In the genomic region with DNA sequence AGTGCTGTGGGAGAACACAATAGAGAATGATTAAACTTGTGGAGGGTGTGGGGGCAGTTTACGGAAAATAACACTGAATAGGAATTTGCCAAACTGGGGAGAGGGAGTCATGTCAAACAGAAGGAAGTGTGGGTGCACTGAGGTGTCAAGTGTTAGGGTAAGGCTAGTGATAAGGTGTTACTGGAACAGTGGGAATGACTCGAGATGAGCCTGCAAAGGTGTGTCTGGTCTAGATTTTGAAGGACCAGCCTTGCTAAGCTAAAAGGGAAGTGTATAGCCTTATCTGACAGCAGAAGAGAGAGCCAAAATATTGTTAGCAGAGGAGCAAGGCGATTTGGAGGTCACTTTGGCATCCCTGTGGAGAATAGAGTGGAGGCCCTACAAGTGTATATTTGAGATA, we compare ENCODE assay signal across 2 cellular contexts.
TF ChIP-seq lines count a peak whose summit lies in the region.

No MANE protein-coding gene starts in this region.

TF ChIP-seq in HEK293, 187 proteins besides CTCF, POLR2A, EP300 and RAD21:
- TF ChIP-seq KLF16 (tag by site-specific recombination; IDR thresholded peaks at IDR 0.05): no peak
- no peak for TF ChIP-seq RBAK (tag by site-specific recombination; IDR thresholded peaks at IDR 0.05)
- TF ChIP-seq, protein P1, sequence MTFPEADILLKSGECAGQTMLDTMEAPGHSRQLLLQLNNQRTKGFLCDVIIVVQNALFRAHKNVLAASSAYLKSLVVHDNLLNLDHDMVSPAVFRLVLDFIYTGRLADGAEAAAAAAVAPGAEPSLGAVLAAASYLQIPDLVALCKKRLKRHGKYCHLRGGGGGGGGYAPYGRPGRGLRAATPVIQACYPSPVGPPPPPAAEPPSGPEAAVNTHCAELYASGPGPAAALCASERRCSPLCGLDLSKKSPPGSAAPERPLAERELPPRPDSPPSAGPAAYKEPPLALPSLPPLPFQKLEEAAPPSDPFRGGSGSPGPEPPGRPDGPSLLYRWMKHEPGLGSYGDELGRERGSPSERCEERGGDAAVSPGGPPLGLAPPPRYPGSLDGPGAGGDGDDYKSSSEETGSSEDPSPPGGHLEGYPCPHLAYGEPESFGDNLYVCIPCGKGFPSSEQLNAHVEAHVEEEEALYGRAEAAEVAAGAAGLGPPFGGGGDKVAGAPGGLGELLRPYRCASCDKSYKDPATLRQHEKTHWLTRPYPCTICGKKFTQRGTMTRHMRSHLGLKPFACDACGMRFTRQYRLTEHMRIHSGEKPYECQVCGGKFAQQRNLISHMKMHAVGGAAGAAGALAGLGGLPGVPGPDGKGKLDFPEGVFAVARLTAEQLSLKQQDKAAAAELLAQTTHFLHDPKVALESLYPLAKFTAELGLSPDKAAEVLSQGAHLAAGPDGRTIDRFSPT (tag by site-specific recombination; IDR thresholded peaks at IDR 0.05): no peak
- TF ChIP-seq YY1 (tag by site-specific recombination; IDR thresholded peaks at IDR 0.05): no peak
- 0 out of 2 replicates have a peak, but pooled peaks have one; percentile 16 for TF ChIP-seq ZFHX2 (tag by site-specific recombination; conservative IDR thresholded peaks at IDR 0.05)
- no peak for TF ChIP-seq ZNF48 (tag by site-specific recombination; IDR thresholded peaks at IDR 0.05)
- peak; percentile 57; the same call in 1 of the 2 replicates for TF ChIP-seq EGR2 (tag by site-specific recombination; IDR thresholded peaks at IDR 0.05; ENCODE audit: low read depth)
- no peak for TF ChIP-seq BCL11B (tag by site-specific recombination; IDR thresholded peaks at IDR 0.05; ENCODE audit: low read depth)

TF ChIP-seq in H1, 55 proteins besides CTCF, POLR2A, EP300 and RAD21:
- peak; percentile 58; the same call in 1 of the 2 replicates for TF ChIP-seq POLR2AphosphoS5 (IDR thresholded peaks at IDR 0.05; ENCODE audit: low read depth, low read length)
- TF ChIP-seq SIX5 (IDR thresholded peaks at IDR 0.05; ENCODE audit: low read depth, low read length): no peak
- TF ChIP-seq MAFK (IDR thresholded peaks at IDR 0.05; ENCODE audit: low read depth, low read length): no peak
